ENCODE assay signal across 19 cellular contexts in the genomic region with DNA sequence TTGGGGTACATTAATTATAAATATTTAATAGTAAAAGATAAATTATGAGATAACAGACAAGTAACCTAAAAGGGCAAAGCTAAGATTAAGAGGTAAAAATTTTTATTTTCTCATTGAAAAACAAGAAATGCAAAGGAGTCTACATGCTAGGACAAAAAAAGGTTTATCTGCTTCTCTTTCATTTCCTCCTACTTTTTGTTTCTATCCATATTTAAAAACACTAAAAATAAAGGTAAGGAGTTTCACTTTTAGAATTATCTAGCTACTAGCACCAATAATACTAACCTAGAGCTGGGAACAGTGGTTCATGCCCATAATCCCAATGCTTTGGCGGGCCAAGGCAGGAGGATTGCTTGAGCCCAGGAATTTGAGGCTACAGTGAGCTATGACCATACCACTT.
DNase-seq lines count a peak whose midpoint lies in the region; ATAC-seq and TF ChIP-seq lines count a peak whose summit lies in the region.
"Had no signal": no experiment of that assay in that cellular context is flagged by ENCODE, and none has a peak within 500 bp of the region (broad histone marks: within the 10 kb centered on the region; RNA-seq: fewer than 3 reads in every experiment).

No MANE protein-coding gene starts in this region.

- H3K9me2 ChIP-seq in DOHH2 (replicated peaks; ENCODE audit: control insufficient read depth, low read length), result no peaks in the 10 kb centered on the region

- H3K9me3 ChIP-seq in DOHH2 (ENCODE audit: control insufficient read depth, insufficient read depth, low read length) (peaks cover 1% of the 10 kb centered on the region; the same call in 1 of the 2 replicates), osteoblast (ENCODE audit: low read depth, low read length) (no peaks in the 10 kb centered on the region)
- H3K9me3 ChIP-seq: mucosa of descending colon, SJCRH30 had no signal

- H3F3A ChIP-seq in DOHH2 (ENCODE audit: control insufficient read depth, insufficient read depth), result peaks cover 17% of the 10 kb centered on the region

- H3K27me3 ChIP-seq in DOHH2 (ENCODE audit: control insufficient read depth, low read length) (no peaks in the 10 kb centered on the region), osteoblast (ENCODE audit: insufficient read depth, low read length) (no peaks in the 10 kb centered on the region)
- H3K27me3 ChIP-seq: SJCRH30 had no signal

- H4K20me1 ChIP-seq in DOHH2 (ENCODE audit: control insufficient read depth, insufficient read depth, low read depth, low read length) (no peaks in the 10 kb centered on the region), osteoblast (ENCODE audit: insufficient read depth, low read length) (no peaks in the 10 kb centered on the region)

- TF ChIP-seq CTCF in DOHH2 (IDR thresholded peaks at IDR 0.05; ENCODE audit: low read depth, low read length, poor library complexity, severe bottlenecking) (no peak), osteoblast (IDR thresholded peaks at IDR 0.05; ENCODE audit: extremely low read depth, low read depth, low read length) (no peak)

- H2AFZ ChIP-seq in osteoblast (ENCODE audit: low read length), result no peak overlapping the region

- ATAC-seq in GM19328 (IDR thresholded peaks at IDR 0.05; ENCODE audit: unreplicated experiment) (peak; percentile 43), HG02870 (IDR thresholded peaks at IDR 0.05; ENCODE audit: unreplicated experiment) (peak; percentile 33), HG03575 (IDR thresholded peaks at IDR 0.05; ENCODE audit: extremely low read depth, insufficient number of reproducible peaks, low FRiP score, unreplicated experiment) (peak; percentile 35)
- ATAC-seq: activated CD8-positive, alpha-beta T cell treated with anti-CD3 and anti-CD28 coated beads for 36 hours; activated naive CD4-positive, alpha-beta T cell treated with anti-CD3 and anti-CD28 coated beads, Interleukin-2, amount 50 U/mL, for 72 hours; WTC11 had no signal

- H3K27ac ChIP-seq in DOHH2 (ENCODE audit: low read depth, low read length) (peak overlapping the region; percentile 97), osteoblast (ENCODE audit: low read depth, low read length) (no peak overlapping the region)
- H3K27ac ChIP-seq: SJCRH30 had no signal

- H3K4me2 ChIP-seq in DOHH2 (ENCODE audit: low read length), result peak overlapping the region; percentile 87
- H3K4me2 ChIP-seq in osteoblast (ENCODE audit: insufficient read depth, low read length), result no peak overlapping the region

- DNase-seq in GOT3 (lab: John Stamatoyannopoulos, UW), result no peak
- DNase-seq in NCI-H774 (lab: John Stamatoyannopoulos, UW), result no peak
- no peak for DNase-seq in osteoblast (ENCODE audit: insufficient read length, low spot score, missing footprints)
- no peak for DNase-seq in middle frontal gyrus (ENCODE audit: extremely low spot score, low spot score)
- DNase-seq: activated CD8-positive, alpha-beta T cell treated with anti-CD3 and anti-CD28 coated beads for 36 hours; activated T-cell treated with anti-CD3 and anti-CD28 coated beads, Interleukin-2, amount 50 U/mL, for 48 hours; CD8-positive, alpha-beta memory T cell; DMS79; left ventricle myocardium superior; mucosa of descending colon; NCI-H2029; NCI-H510A; SJCRH30 had no signal

- H3K36me3 ChIP-seq in DOHH2 (ENCODE audit: control insufficient read depth, low read length), result peaks cover 19% of the 10 kb centered on the region
- no peaks in the 10 kb centered on the region for H3K36me3 ChIP-seq in osteoblast (ENCODE audit: insufficient read depth, low read length)
- H3K36me3 ChIP-seq: SJCRH30 had no signal

- no peaks in the 10 kb centered on the region for H3K79me2 ChIP-seq in DOHH2 (ENCODE audit: control insufficient read depth, low read length)
- H3K79me2 ChIP-seq in osteoblast (ENCODE audit: insufficient read depth, low read length), result no peaks in the 10 kb centered on the region

- H3K4me3 ChIP-seq in DOHH2 (ENCODE audit: low read length) (peak overlapping the region; percentile 60), osteoblast (ENCODE audit: insufficient read depth, low read length) (no peak overlapping the region)
- H3K4me3 ChIP-seq: mucosa of descending colon, SJCRH30 had no signal

- H3K4me1 ChIP-seq in DOHH2 (ENCODE audit: control insufficient read depth, low read length) (peaks cover 72% of the 10 kb centered on the region), osteoblast (ENCODE audit: insufficient read depth, low read length) (no peaks in the 10 kb centered on the region)
- H3K4me1 ChIP-seq: SJCRH30 had no signal
